8 cellular contexts compared by ENCODE assay signal in the genomic region with DNA sequence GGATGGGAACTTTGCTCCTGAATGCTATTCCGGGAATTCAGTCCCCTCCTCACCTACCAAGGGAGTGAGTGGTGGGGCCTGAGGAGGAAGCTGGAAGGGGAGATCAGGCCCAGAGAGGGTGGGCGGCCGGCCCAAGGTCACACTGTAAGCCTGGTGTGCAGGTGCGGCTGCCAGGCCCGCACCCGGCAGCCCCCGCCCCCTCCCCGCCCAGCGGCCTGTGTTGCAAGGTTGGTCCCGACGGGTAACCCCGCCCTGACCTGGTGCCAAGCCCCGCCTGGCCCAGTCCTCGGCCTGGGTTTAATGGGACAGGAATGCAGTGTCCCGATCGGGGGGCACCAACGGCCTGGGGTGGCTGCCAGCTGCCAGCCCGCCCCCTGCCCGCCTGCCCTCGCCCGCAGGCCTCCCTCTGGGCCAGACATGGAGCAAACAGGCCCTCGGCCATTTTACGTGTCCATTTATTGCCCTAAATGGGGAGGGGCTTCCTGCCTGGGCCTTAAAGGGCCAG. TPM values are rescaled to one million over a fixed set of nuclear protein-coding genes. Genes with fewer than 3 reads are reported as not detected.
DNase-seq lines count a peak whose midpoint lies in the region; ATAC-seq, FAIRE-seq and TF ChIP-seq lines count a peak whose summit lies in the region.

No MANE protein-coding gene starts in this region.

- H3K27ac ChIP-seq in K562 (ENCODE audit: extremely low read depth, low read depth, low read length): peak overlapping the region; percentile 88; the same call in 2 of the 3 replicates
- peak overlapping the region; percentile 94 for H3K27ac ChIP-seq in lower lobe of right lung
- peak overlapping the region; percentile 98 for H3K27ac ChIP-seq in uterus

- peaks cover 62% of the 10 kb centered on the region for H4K20me1 ChIP-seq in K562 (replicated peaks; ENCODE audit: control insufficient read depth, insufficient read depth, low read length)

- POLR2A ChIA-PET in K562 (lab: Yijun Ruan, JAX): no interaction called here

- peak; percentile 50 for DNase-seq in stimulated activated CD4-positive, alpha-beta T cell treated with anti-CD3 and anti-CD28 coated beads, Interleukin-15, amount 100 ng/mL, for 24 hours
- no peak for DNase-seq in stimulated activated CD4-positive, alpha-beta T cell treated with anti-CD3 and anti-CD28 coated beads, Interleukin-4, amount 100 ng/mL, for 24 hours
- DNase-seq in K562 (ENCODE audit: extremely low read depth in 1 of 4, low spot score in 3 of 4): peak in 1 of 4 experiments; percentile 22
- peak; percentile 92 for DNase-seq in lower lobe of right lung
- peak; percentile 84 to 85 for DNase-seq in uterus
- DNase-seq in HCEC 1CT: no peak
- no peak for DNase-seq in NCI-H146 (lab: John Stamatoyannopoulos, UW)
- no peak for DNase-seq in hippocampal formation (lab: John Stamatoyannopoulos, UW)

- H3K4me1 ChIP-seq in K562 (replicated peaks in 1 of 2; ENCODE audit: control insufficient read depth in 2 of 2, insufficient read depth in 2 of 2, low read length in 2 of 2): peaks cover 36 to 77% of the 10 kb centered on the region in 2 experiments; a peak in 4 of 5 replicates
- H3K4me1 ChIP-seq in lower lobe of right lung: peaks cover 76% of the 10 kb centered on the region
- H3K4me1 ChIP-seq in uterus: peaks cover 11 to 57% of the 10 kb centered on the region in 2 donors

- peaks cover 91% of the 10 kb centered on the region for H3K79me2 ChIP-seq in K562 (ENCODE audit: control insufficient read depth, insufficient read depth, low read length)

- H3K36me3 ChIP-seq in K562 (ENCODE audit: control insufficient read depth, insufficient read depth, low read length): peaks cover 70% of the 10 kb centered on the region; the same call in 2 of the 3 replicates
- H3K36me3 ChIP-seq in lower lobe of right lung: peaks cover 6% of the 10 kb centered on the region
- H3K36me3 ChIP-seq in uterus: no peaks in the 10 kb centered on the region

- TF ChIP-seq CTCF in K562 (IDR thresholded peaks at IDR 0.05 in 2 of 3, conservative IDR thresholded peaks at IDR 0.05 in 1 of 3; ENCODE audit: insufficient read depth in 2 of 3, low read depth in 1 of 3, low read length in 3 of 3) (no peak), lower lobe of right lung (IDR thresholded peaks at IDR 0.05) (no peak), uterus (IDR thresholded peaks at IDR 0.05) (no peak)

- H3K9me1 ChIP-seq in K562 (ENCODE audit: control insufficient read depth, insufficient read depth, low read length): peaks cover 20% of the 10 kb centered on the region

- H3K9me3 ChIP-seq in K562 (replicated peaks; ENCODE audit: control insufficient read depth, insufficient read depth, low read depth, low read length): no peaks in the 10 kb centered on the region
- H3K9me3 ChIP-seq in lower lobe of right lung: no peaks in the 10 kb centered on the region
- H3K9me3 ChIP-seq in uterus: no peaks in the 10 kb centered on the region

- TF ChIP-seq EP300 in K562 (IDR thresholded peaks at IDR 0.05; ENCODE audit: low read length): no peak

- no peak for TF ChIP-seq RAD21 in K562 (CRISPR knock-in tag; conservative IDR thresholded peaks at IDR 0.05 in 1 of 2, IDR thresholded peaks at IDR 0.05 in 1 of 2)

- TF ChIP-seq POLR2A in K562 (conservative IDR thresholded peaks at IDR 0.05) (0 out of 2 replicates have a peak, but pooled peaks have one; percentile 18), uterus (IDR thresholded peaks at IDR 0.05) (peak in 1 of 2 donors; percentile 10)

- peak overlapping the region; percentile 30 to 95; a peak in 3 of 4 replicates for H3K9ac ChIP-seq in K562 (ENCODE audit: insufficient read depth in 1 of 2, low read depth in 2 of 2, low read length in 2 of 2)

- H3K27me3 ChIP-seq in K562 (ENCODE audit: control insufficient read depth in 2 of 2, insufficient read depth in 2 of 2, low read length in 2 of 2) (no peaks in the 10 kb centered on the region), lower lobe of right lung (ENCODE audit: low read depth) (no peaks in the 10 kb centered on the region), uterus (no peaks in the 10 kb centered on the region)

- H3K4me3 ChIP-seq in K562: no peak overlapping the region
- H3K4me3 ChIP-seq in lower lobe of right lung: peak overlapping the region; percentile 43
- peak overlapping the region; percentile 16 to 34 for H3K4me3 ChIP-seq in uterus

- no TSS peak for BruUV-seq in K562 (replicated peaks; lab: Mats Ljungman, UMichigan)

- FAIRE-seq in K562 (lab: Jason Lieb, UNC): no peak

- ATAC-seq in K562: no peak
- peak; percentile 40 to 56 for ATAC-seq in lower lobe of right lung

- CTCF ChIA-PET in K562 (lab: Yijun Ruan, JAX; ENCODE audit: low intra/inter-chr PET ratio): interaction anchor here (0.6 kb wide), 1 partner anchor 142 kb away, joined by 3 read pairs; no protein-coding TSS in a partner anchor

- H2AFZ ChIP-seq in K562 (ENCODE audit: low read depth, low read length): no peak overlapping the region

- intact Hi-C loops in K562 (cut with micrococcal nuclease) (loop anchor here (10.0 kb wide), 1 partner anchor 124 kb away; a partner anchor contains a TSS), lower lobe of right lung (cut with DNase I) (no loop called here), uterus (cut with DNase I; ENCODE audit: low total_unique reads) (no loop called here)

- H3K4me2 ChIP-seq in K562 (ENCODE audit: insufficient read depth, low read length): peak overlapping the region; percentile 66

- 73% methylated on average over 15 of the region's 23 CpGs for WGBS in K562 (ENCODE audit: insufficient coverage, low coverage, missing lambda C conversion rate)

- in situ Hi-C loops in K562 (cut with MboI): no loop called here

TF ChIP-seq in K562, 482 proteins besides CTCF, POLR2A, EP300 and RAD21 (continues in another document):
- TF ChIP-seq POLR2G (IDR thresholded peaks at IDR 0.05; ENCODE audit: low read depth, low read length): peak; percentile 37; the same call in 1 of the 2 replicates
- TF ChIP-seq ZNF217 (CRISPR knock-in tag; IDR thresholded peaks at IDR 0.05): no peak

RNA-seq across cellular contexts. Expression of a gene that starts 5.5 kb away (rescaled TPM):
- total RNA-seq in K562 (2011; cell fraction: chromatin; rRNA removed; ENCODE audit: low replicate concordance): 5.4 and 20.2 TPM in 2 replicates
- 10.5 and 12.0 TPM in 2 replicates for total RNA-seq in K562 (2011; cell fraction: nucleolus; rRNA removed)
- 5.3 and 7.3 TPM in 2 replicates for total RNA-seq in K562 (2011; cell fraction: nucleoplasm; rRNA removed)
- 10.2 and 13.8 TPM in 2 replicates for total RNA-seq in K562 (2014; rRNA removed)
- total RNA-seq in K562 (2014; rRNA removed; fragmentation: Illumina TruSeq; extraction: Trizol): 1.6 and 1.8 TPM in 2 replicates
- total RNA-seq in K562 (2015; rRNA removed; fragmentation: Illumina TruSeq; extraction: Trizol): 4.6 and 4.8 TPM in 2 replicates
- 32.7 and 34.0 TPM in 2 replicates for total RNA-seq in K562 (2021)
- 2.0 and 2.4 TPM in 2 replicates for polyA plus RNA-seq in K562 (2011; rRNA removed)
- 2.8 and 11.2 TPM in 2 replicates for polyA plus RNA-seq in K562 (2011; cell fraction: cytosol; rRNA removed)
- 7.4 and 18.4 TPM in 2 replicates for polyA plus RNA-seq in K562 (2011; cell fraction: nucleus; rRNA removed)
- 8.9 and 10.8 TPM in 2 replicates for polyA plus RNA-seq in K562 (2012)
- 6.3 and 8.3 TPM in 2 replicates for polyA plus RNA-seq in K562 (2014; fragmentation: Illumina TruSeq; extraction: Trizol)
- under 1 TPM; 0.11 to 0.27 TPM for polyA plus RNA-seq in K562 (2014; fragmentation: Nextera tagmentation; extraction: Ambion mirVana)
- polyA plus RNA-seq in K562 (2014; rRNA removed): 10.8 and 11.6 TPM in 2 replicates
- 1.3 and 1.7 TPM in 2 replicates for polyA minus RNA-seq in K562 (2011; rRNA and poly(A)+ RNA removed)
- 14.2 and 20.6 TPM in 2 replicates for polyA minus RNA-seq in K562 (2011; cell fraction: cytosol; rRNA and poly(A)+ RNA removed)
- 5.4 and 5.8 TPM in 2 replicates for polyA minus RNA-seq in K562 (2011; cell fraction: nucleus; rRNA and poly(A)+ RNA removed)
- 51.9 TPM for total RNA-seq in lower lobe of right lung
- 10 to 100 TPM; 10.8 to 72.9 (median 14.1) TPM for total RNA-seq in uterus

RNA-seq across cellular contexts. Expression of a gene that starts 53.7 kb away (rescaled TPM):
- 19.4 and 56.5 TPM in 2 replicates for total RNA-seq in K562 (2011; cell fraction: chromatin; rRNA removed; ENCODE audit: low replicate concordance)
- total RNA-seq in K562 (2011; cell fraction: nucleolus; rRNA removed): 36.9 and 39.3 TPM in 2 replicates
- 20.4 and 20.9 TPM in 2 replicates for total RNA-seq in K562 (2011; cell fraction: nucleoplasm; rRNA removed)
- total RNA-seq in K562 (2014; rRNA removed) (21.9 and 26.4 TPM in 2 replicates), K562 (2014; rRNA removed; fragmentation: Illumina TruSeq; extraction: Trizol) (5.3 and 7.3 TPM in 2 replicates), K562 (2015; rRNA removed; fragmentation: Illumina TruSeq; extraction: Trizol) (14.3 and 14.4 TPM in 2 replicates), K562 (2021) (24.9 and 34.9 TPM in 2 replicates), lower lobe of right lung (27.6 TPM), uterus (10 to 100 TPM in 3 of 4 donors, 1 to 10 TPM in 1; 10.0 to 39.4 (median 23.4) TPM)
- polyA plus RNA-seq in K562 (2011; rRNA removed) (6.7 and 7.1 TPM in 2 replicates), K562 (2014; fragmentation: Illumina TruSeq; extraction: Trizol) (14.5 and 23.3 TPM in 2 replicates), K562 (2014; fragmentation: Nextera tagmentation; extraction: Ambion mirVana) (under 1 TPM; 0.27 TPM), K562 (2014; rRNA removed) (14.8 and 19.9 TPM in 2 replicates)
- polyA plus RNA-seq in K562 (2011; cell fraction: cytosol; rRNA removed): 7.4 and 15.5 TPM in 2 replicates
- 11.2 and 22.2 TPM in 2 replicates for polyA plus RNA-seq in K562 (2011; cell fraction: nucleus; rRNA removed)
- 23.1 and 44.7 TPM in 2 replicates for polyA plus RNA-seq in K562 (2012)
- 4.6 and 5.3 TPM in 2 replicates for polyA minus RNA-seq in K562 (2011; rRNA and poly(A)+ RNA removed)
- 14.9 and 18.8 TPM in 2 replicates for polyA minus RNA-seq in K562 (2011; cell fraction: cytosol; rRNA and poly(A)+ RNA removed)
- 21.3 and 22.4 TPM in 2 replicates for polyA minus RNA-seq in K562 (2011; cell fraction: nucleus; rRNA and poly(A)+ RNA removed)

Comparison
In these comparisons a context has a peak if more than half of its experiments do, and no peak if none do; other contexts are left out.
1. DNase-seq: peak in stimulated activated CD4-positive, alpha-beta T cell treated with anti-CD3 and anti-CD28 coated beads, Interleukin-15, amount 100 ng/mL, for 24 hours (single experiment), lower lobe of right lung (single experiment) and uterus (2 of 2); none in stimulated activated CD4-positive, alpha-beta T cell treated with anti-CD3 and anti-CD28 coated beads, Interleukin-4, amount 100 ng/mL, for 24 hours (single experiment), HCEC 1CT (single experiment), NCI-H146 (single experiment) and hippocampal formation (0 of 2).
2. Peak in every context shown above with its lines, with median percentiles within 50 percentile points of each other: H3K27ac ChIP-seq.